ENCODE assay signal across 19 cellular contexts in genomic region chr1:1773874-1774273, GRCh38.
"Had no signal": no experiment of that assay in that cellular context is flagged by ENCODE, and none has a peak within 500 bp of the region (broad histone marks: within the 10 kb centered on the region; RNA-seq: fewer than 3 reads in every experiment).

No MANE protein-coding gene starts in this region.

- H3K27me3 Mint-ChIP-seq: IgD-negative memory B cell had no signal

- FAIRE-seq: RCC 7860 had no signal

- H3K27ac Mint-ChIP-seq: IgD-negative memory B cell had no signal

- DNase-seq: KBM-7, MV-4-11, NCI-H1048, NCI-H1105, NCI-H1417, NCI-H1436 treated with DMSO at 0.1 percent for 48 hours, NCI-H1694, NCI-H187 treated with DMSO at 0.1 percent for 48 hours, NCI-H2029 treated with DMSO at 0.1 percent for 48 hours, NCI-H2171 treated with DMSO at 0.1 percent for 48 hours, NCI-H524, NCI-H69, NCI-H774, RPMI8226, SHP77, T-helper 1 cell had no signal

- ATAC-seq: SK-N-SH treated with all-trans-retinoic acid at 6 μM for 48 hours had no signal

- H3K9me3 Mint-ChIP-seq: IgD-negative memory B cell had no signal

- H3K4me3 Mint-ChIP-seq: IgD-negative memory B cell had no signal
